Comparison of ENCODE assay signal across 18 cellular contexts in the genomic region with DNA sequence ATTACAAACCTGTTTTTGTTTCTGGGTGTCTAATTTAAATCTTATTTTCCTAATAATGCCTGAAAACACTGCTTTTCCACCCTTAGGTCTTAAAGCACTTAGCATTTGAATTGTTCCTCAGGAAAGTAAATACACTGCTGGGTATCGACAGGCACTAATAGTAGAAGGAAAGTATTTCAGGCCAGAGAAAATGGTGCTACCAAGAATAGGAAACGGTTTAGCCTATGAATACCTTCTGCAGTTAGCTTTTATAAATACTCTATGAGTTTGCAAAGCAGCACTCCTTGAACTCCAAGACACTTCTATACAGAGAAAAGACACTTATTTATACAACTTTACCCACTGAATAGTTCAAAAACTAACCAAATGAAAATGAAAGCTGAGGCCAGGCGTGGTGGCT. TPM values are rescaled to one million over a fixed set of nuclear protein-coding genes. Genes with fewer than 3 reads are reported as not detected.
DNase-seq lines count a peak whose midpoint lies in the region; ATAC-seq and TF ChIP-seq lines count a peak whose summit lies in the region.
"Had no signal": no experiment of that assay in that cellular context is flagged by ENCODE, and none has a peak within 500 bp of the region (broad histone marks: within the 10 kb centered on the region; RNA-seq: fewer than 3 reads in every experiment).

No MANE protein-coding gene starts in this region.

- H3K4me3 ChIP-seq in CD8-positive, alpha-beta memory T cell (ENCODE audit: low read length) = no peak overlapping the region
- peak overlapping the region; percentile 15; the same call in 1 of the 2 replicates for H3K4me3 ChIP-seq in HUES6 (ENCODE audit: low read depth, low read length)
- no peak overlapping the region for H3K4me3 ChIP-seq in naive thymus-derived CD4-positive, alpha-beta T cell (ENCODE audit: low read length)
- H3K4me3 ChIP-seq: ascending aorta, spleen, transverse colon had no signal

- peaks cover 7 to 71% (median 29%) of the 10 kb centered on the region in 3 donors for H3K36me3 Mint-ChIP-seq in CD8-positive, alpha-beta memory T cell
- peaks cover 63% of the 10 kb centered on the region for H3K36me3 Mint-ChIP-seq in activated naive CD8-positive, alpha-beta T cell treated with anti-CD3 and anti-CD28 coated beads for 36 hours
- H3K36me3 Mint-ChIP-seq in naive thymus-derived CD4-positive, alpha-beta T cell = peaks cover 10 to 46% (median 36%) of the 10 kb centered on the region in 5 donors
- no peaks in the 10 kb centered on the region for H3K36me3 Mint-ChIP-seq in glutamatergic neuron (ENCODE audit: unreplicated experiment)

- H3K9me3 Mint-ChIP-seq in CD8-positive, alpha-beta memory T cell = no peaks in the 10 kb centered on the region
- H3K9me3 Mint-ChIP-seq in activated naive CD8-positive, alpha-beta T cell treated with anti-CD3 and anti-CD28 coated beads for 36 hours = peaks cover 2% of the 10 kb centered on the region
- no peaks in the 10 kb centered on the region for H3K9me3 Mint-ChIP-seq in naive thymus-derived CD4-positive, alpha-beta T cell
- no peaks in the 10 kb centered on the region for H3K9me3 Mint-ChIP-seq in glutamatergic neuron (ENCODE audit: unreplicated experiment)

- H3K9ac ChIP-seq in HUES6 (ENCODE audit: low read length) = no peak overlapping the region

- H3K9me3 ChIP-seq in CD8-positive, alpha-beta memory T cell (ENCODE audit: low read length) = no peaks in the 10 kb centered on the region
- H3K9me3 ChIP-seq in HUES6 (ENCODE audit: control insufficient read depth, insufficient read depth, low read depth, low read length) = no peaks in the 10 kb centered on the region
- H3K9me3 ChIP-seq in naive thymus-derived CD4-positive, alpha-beta T cell (ENCODE audit: control insufficient read depth in 2 of 3, low read length in 3 of 3) = no peaks in the 10 kb centered on the region
- H3K9me3 ChIP-seq: ascending aorta, spleen, transverse colon had no signal

- CTCF ChIA-PET in CD8-positive, alpha-beta memory T cell (lab: Charles Lee) = no interaction called here
- CTCF ChIA-PET in naive thymus-derived CD4-positive, alpha-beta T cell (lab: Charles Lee) = no interaction called here

- peaks cover 70% of the 10 kb centered on the region for H3K4me1 ChIP-seq in CD8-positive, alpha-beta memory T cell (ENCODE audit: insufficient read depth, low read length)
- H3K4me1 ChIP-seq in HUES6 (ENCODE audit: control insufficient read depth, insufficient read depth, low read length) = peaks cover 36% of the 10 kb centered on the region
- peaks cover 58 to 69% of the 10 kb centered on the region in 2 donors for H3K4me1 ChIP-seq in naive thymus-derived CD4-positive, alpha-beta T cell (ENCODE audit: control insufficient read depth in 2 of 2, insufficient read depth in 2 of 2, low read length in 2 of 2)

- H3K4me3 Mint-ChIP-seq in CD8-positive, alpha-beta memory T cell = peak overlapping the region; percentile 26 to 82 (median 49)
- peak overlapping the region; percentile 48 for H3K4me3 Mint-ChIP-seq in activated naive CD8-positive, alpha-beta T cell treated with anti-CD3 and anti-CD28 coated beads for 36 hours
- peak overlapping the region in 9 of 10 donors; percentile 38 to 75 (median 59) for H3K4me3 Mint-ChIP-seq in naive thymus-derived CD4-positive, alpha-beta T cell
- H3K4me3 Mint-ChIP-seq in glutamatergic neuron (ENCODE audit: unreplicated experiment) = no peak overlapping the region

- peaks cover 75 to 91% (median 90%) of the 10 kb centered on the region in 3 donors for H3K4me1 Mint-ChIP-seq in CD8-positive, alpha-beta memory T cell
- H3K4me1 Mint-ChIP-seq in activated naive CD8-positive, alpha-beta T cell treated with anti-CD3 and anti-CD28 coated beads for 36 hours = peaks cover 62% of the 10 kb centered on the region
- peaks cover 47 to 88% (median 76%) of the 10 kb centered on the region in 7 donors for H3K4me1 Mint-ChIP-seq in naive thymus-derived CD4-positive, alpha-beta T cell
- H3K4me1 Mint-ChIP-seq in glutamatergic neuron (ENCODE audit: low read depth, unreplicated experiment) = peaks cover 23% of the 10 kb centered on the region

- no peaks in the 10 kb centered on the region for H3K27me3 Mint-ChIP-seq in CD8-positive, alpha-beta memory T cell
- no peaks in the 10 kb centered on the region for H3K27me3 Mint-ChIP-seq in activated naive CD8-positive, alpha-beta T cell treated with anti-CD3 and anti-CD28 coated beads for 36 hours
- H3K27me3 Mint-ChIP-seq in naive thymus-derived CD4-positive, alpha-beta T cell = no peaks in the 10 kb centered on the region
- H3K27me3 Mint-ChIP-seq in glutamatergic neuron (ENCODE audit: unreplicated experiment) = peaks cover 1% of the 10 kb centered on the region

- H3K27ac Mint-ChIP-seq in CD8-positive, alpha-beta memory T cell = peak overlapping the region in 3 of 8 donors; percentile 16 to 72 (median 38)
- peak overlapping the region; percentile 45 for H3K27ac Mint-ChIP-seq in activated naive CD8-positive, alpha-beta T cell treated with anti-CD3 and anti-CD28 coated beads for 36 hours
- H3K27ac Mint-ChIP-seq in naive thymus-derived CD4-positive, alpha-beta T cell = peak overlapping the region in 6 of 9 donors; percentile 14 to 81 (median 48)
- no peak overlapping the region for H3K27ac Mint-ChIP-seq in glutamatergic neuron (ENCODE audit: unreplicated experiment)

- no peak overlapping the region for H3K27ac ChIP-seq in CD8-positive, alpha-beta memory T cell (ENCODE audit: low read depth, low read length)
- H3K27ac ChIP-seq in HUES6 (ENCODE audit: low read depth, low read length) (no peak overlapping the region), substantia nigra (ENCODE audit: low read depth, low read length, poor library complexity, severe bottlenecking) (no peak overlapping the region)
- no peak overlapping the region for H3K27ac ChIP-seq in naive thymus-derived CD4-positive, alpha-beta T cell (ENCODE audit: low read depth, low read length)
- H3K27ac ChIP-seq: ascending aorta, foreskin keratinocyte, spleen, transverse colon had no signal

- no peak for DNase-seq in CD8-positive, alpha-beta memory T cell
- no peak for DNase-seq in activated naive CD8-positive, alpha-beta T cell treated with anti-CD3 and anti-CD28 coated beads for 36 hours
- no peak for DNase-seq in naive thymus-derived CD4-positive, alpha-beta T cell
- DNase-seq in glutamatergic neuron (no peak), SK-N-DZ (ENCODE audit: low spot score) (no peak), NCI-H2107 (lab: John Stamatoyannopoulos, UW) (no peak), substantia nigra (lab: John Stamatoyannopoulos, UW) (no peak)
- DNase-seq: activated CD4-positive, alpha-beta T cell treated with anti-CD3 and anti-CD28 coated beads for 48 hours; foreskin keratinocyte; KG1; NCI-H1048; NCI-H2029 treated with DMSO at 0.1 percent for 48 hours; OCI-M1; spleen; T1000; transverse colon had no signal

- no peak for ATAC-seq in naive thymus-derived CD4-positive, alpha-beta T cell
- ATAC-seq: foreskin keratinocyte had no signal

- TF ChIP-seq CTCF in glutamatergic neuron (IDR thresholded peaks at IDR 0.05; ENCODE audit: partially characterized antibody, unreplicated experiment) = no peak

- intact Hi-C loops in naive thymus-derived CD4-positive, alpha-beta T cell (cut with micrococcal nuclease) = loop anchor here in 1 of 2 donors (10.0 kb wide), 2 partner anchors 537 to 1897 kb away; partner anchors contain the start of gene ST6GALNAC3

- POLR2A ChIA-PET in CD8-positive, alpha-beta memory T cell (lab: Charles Lee) = interaction anchor here (0.6 to 0.7 kb wide), 2 partner anchors 8 to 31 kb away, joined by 4 to 5 read pairs; no protein-coding TSS in a partner anchor
- POLR2A ChIA-PET in naive thymus-derived CD4-positive, alpha-beta T cell (lab: Charles Lee) = interaction anchor here (1.2 kb wide), 1 partner anchor 34 kb away, joined by 4 read pairs; no protein-coding TSS in a partner anchor

- H3K36me3 ChIP-seq in CD8-positive, alpha-beta memory T cell (ENCODE audit: insufficient read depth, low read length) = peaks cover 30% of the 10 kb centered on the region
- H3K36me3 ChIP-seq in HUES6 (ENCODE audit: control insufficient read depth, insufficient read depth, low read length) = peaks cover 75% of the 10 kb centered on the region
- peaks cover 4 to 29% (median 22%) of the 10 kb centered on the region in 3 experiments for H3K36me3 ChIP-seq in naive thymus-derived CD4-positive, alpha-beta T cell (ENCODE audit: control insufficient read depth in 2 of 3, insufficient read depth in 3 of 3, low read length in 3 of 3)

- no peaks in the 10 kb centered on the region for H3K27me3 ChIP-seq in CD8-positive, alpha-beta memory T cell (ENCODE audit: insufficient read depth, low read length, poor library complexity, severe bottlenecking)
- H3K27me3 ChIP-seq in HUES6 (ENCODE audit: control insufficient read depth, insufficient read depth, low read length) = no peaks in the 10 kb centered on the region
- H3K27me3 ChIP-seq in naive thymus-derived CD4-positive, alpha-beta T cell (ENCODE audit: control insufficient read depth in 2 of 2, insufficient read depth in 2 of 2, low read length in 2 of 2) = no peaks in the 10 kb centered on the region
- H3K27me3 ChIP-seq: ascending aorta, foreskin keratinocyte, spleen, transverse colon had no signal

RNA-seq across cellular contexts. Expression of gene FUBP1, which starts 6.8 kb away (rescaled TPM):
- 100 to 1,000 TPM; 215 to 217 TPM for total RNA-seq in CD8-positive, alpha-beta memory T cell
- 54.6 TPM for polyA plus RNA-seq in CD8-positive, alpha-beta memory T cell
- total RNA-seq in activated naive CD8-positive, alpha-beta T cell treated with anti-CD3 and anti-CD28 coated beads for 36 hours = 100 to 1,000 TPM; 242 to 255 TPM
- 100 to 1,000 TPM; 182 to 253 (median 224) TPM for total RNA-seq in naive thymus-derived CD4-positive, alpha-beta T cell
- polyA plus RNA-seq in naive thymus-derived CD4-positive, alpha-beta T cell = 10 to 100 TPM; 58.0 to 61.8 TPM
- total RNA-seq in glutamatergic neuron (ENCODE audit: unreplicated experiment) = 243 TPM
- polyA plus RNA-seq in SK-N-DZ (2014; cell fraction: cytosol; rRNA removed) = 251 and 455 TPM in 2 replicates
- 574 and 602 TPM in 2 replicates for polyA plus RNA-seq in SK-N-DZ (2014; cell fraction: nucleus; rRNA removed)

RNA-seq across cellular contexts. Expression of gene DNAJB4, which starts 32.7 kb away (rescaled TPM):
- total RNA-seq in CD8-positive, alpha-beta memory T cell = 10 to 100 TPM in 1 of 2 experiments, 1 to 10 TPM in 1; 8.1 to 10.6 TPM
- polyA plus RNA-seq in CD8-positive, alpha-beta memory T cell = 5.3 TPM
- 1 to 10 TPM; 7.0 to 8.4 TPM for total RNA-seq in activated naive CD8-positive, alpha-beta T cell treated with anti-CD3 and anti-CD28 coated beads for 36 hours
- 10 to 100 TPM; 11.4 to 20.1 (median 18.2) TPM for total RNA-seq in naive thymus-derived CD4-positive, alpha-beta T cell
- 1 to 10 TPM; 5.9 to 7.2 TPM for polyA plus RNA-seq in naive thymus-derived CD4-positive, alpha-beta T cell
- total RNA-seq in glutamatergic neuron (ENCODE audit: unreplicated experiment) = 20.1 TPM
- polyA plus RNA-seq in SK-N-DZ (2014; cell fraction: cytosol; rRNA removed) = 15.3 and 16.8 TPM in 2 replicates
- 13.8 and 19.4 TPM in 2 replicates for polyA plus RNA-seq in SK-N-DZ (2014; cell fraction: nucleus; rRNA removed)
